16 cellular contexts compared by ENCODE assay signal in the genomic region with DNA sequence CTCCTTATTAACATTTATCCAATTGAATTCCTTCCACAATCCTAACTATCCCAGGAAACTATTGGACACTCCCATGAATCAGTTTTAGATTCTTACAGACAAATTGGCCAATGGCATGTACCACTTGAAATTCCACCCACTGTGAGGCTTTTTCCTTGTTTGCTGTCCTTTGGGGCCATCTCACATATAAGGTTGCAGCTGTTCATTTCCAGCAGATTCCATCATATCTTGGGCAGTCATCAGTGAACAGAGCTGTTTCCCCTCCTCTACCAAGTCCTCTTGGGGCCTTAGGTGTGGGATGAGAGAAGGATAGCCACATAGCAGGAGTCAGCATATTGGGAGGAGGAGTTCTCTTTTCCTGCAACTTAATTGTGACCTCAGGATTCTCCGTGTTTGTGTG.
DNase-seq lines count a peak whose midpoint lies in the region; ATAC-seq, FAIRE-seq and TF ChIP-seq lines count a peak whose summit lies in the region.
"Had no signal": no experiment of that assay in that cellular context is flagged by ENCODE, and none has a peak within 500 bp of the region (broad histone marks: within the 10 kb centered on the region; RNA-seq: fewer than 3 reads in every experiment).

No MANE protein-coding gene starts in this region.

- H3K27ac Mint-ChIP-seq in HFFc6 = peak overlapping the region; percentile 88

- no peak for DNase-seq in HFFc6
- DNase-seq in brain microvascular endothelial cell = no peak
- DNase-seq in myocyte (ENCODE audit: low read depth) = peak; percentile 92
- DNase-seq in urothelium cell line (ENCODE audit: low spot score) = no peak
- DNase-seq in hypothalamus (lab: John Stamatoyannopoulos, UW) = no peak
- DNase-seq in SKM-1 (lab: John Stamatoyannopoulos, UW; ENCODE audit: unreplicated experiment) = no peak
- DNase-seq in cerebellar nuclear complex (lab: John Stamatoyannopoulos, UW) = no peak
- DNase-seq: C1 segment of cervical spinal cord, DMS 273 treated with DMSO at 0.1 percent for 48 hours, NCI-H1417 treated with DMSO at 0.1 percent for 48 hours, NCI-H2029, NCI-H2171, NCI-H446 had no signal

- TF ChIP-seq CTCF in HFFc6 (IDR thresholded peaks at IDR 0.05) (no peak), brain microvascular endothelial cell (IDR thresholded peaks at IDR 0.05; ENCODE audit: low read depth, low read length, missing control alignments) (no peak)

- in situ Hi-C loops in brain microvascular endothelial cell (cut with HindIII; ENCODE audit: low pct_ligation_motif_present, low sequenced_read_pairs) = no loop called here

- no peak overlapping the region for H3K4me3 ChIP-seq in brain microvascular endothelial cell (ENCODE audit: low read depth, low read length)

- no peaks in the 10 kb centered on the region for H3K27me3 ChIP-seq in brain microvascular endothelial cell (replicated peaks)

- ATAC-seq in HG02610 (IDR thresholded peaks at IDR 0.05; ENCODE audit: unreplicated experiment) = no peak

- H3K4me3 Mint-ChIP-seq in HFFc6 = no peak overlapping the region

- no peaks in the 10 kb centered on the region for H3K36me3 ChIP-seq in brain microvascular endothelial cell (replicated peaks)

- peak overlapping the region; percentile 91 for H3K27ac ChIP-seq in brain microvascular endothelial cell
- H3K27ac ChIP-seq: RWPE1 had no signal

- peak; percentile 62 for FAIRE-seq in urothelium cell line (lab: Jason Lieb, UNC)
- FAIRE-seq: H54 had no signal

- H3K27me3 Mint-ChIP-seq in HFFc6 (ENCODE audit: insufficient read depth) = peaks cover 5% of the 10 kb centered on the region; the same call in 1 of the 2 replicates

- H3K9me3 Mint-ChIP-seq in HFFc6 = no peaks in the 10 kb centered on the region

- H3K36me3 Mint-ChIP-seq in HFFc6 (ENCODE audit: low read depth) = peaks cover 5% of the 10 kb centered on the region; the same call in 1 of the 2 replicates

- H3K4me1 Mint-ChIP-seq in HFFc6 (ENCODE audit: low read depth) = peaks cover 45% of the 10 kb centered on the region
